ENCODE assay signal across 8 cellular contexts in the genomic region with DNA sequence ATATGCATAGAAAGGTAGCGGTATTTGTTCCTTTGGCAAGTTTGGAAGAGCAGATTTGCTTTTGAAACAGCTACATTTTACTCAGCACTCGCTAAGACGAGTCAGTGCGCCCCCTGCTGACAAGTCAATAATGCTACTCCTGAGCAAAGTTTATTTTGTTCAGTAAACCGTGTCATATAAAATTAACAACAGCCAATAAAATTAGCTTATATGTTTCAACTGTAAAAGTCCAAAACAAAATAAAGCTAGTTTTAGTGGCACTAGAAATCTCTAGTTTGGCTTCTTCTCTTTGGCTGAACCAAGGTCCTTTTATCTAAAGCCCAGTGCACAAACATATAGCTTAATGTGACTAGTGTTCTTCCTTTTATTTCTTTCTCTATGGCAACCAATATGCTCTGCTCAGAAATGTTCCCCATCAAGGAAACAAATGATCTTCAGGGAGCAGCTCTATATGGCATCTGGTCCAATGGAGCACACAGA. TPM values are rescaled to one million over a fixed set of nuclear protein-coding genes. Genes with fewer than 3 reads are reported as not detected.
DNase-seq lines count a peak whose midpoint lies in the region; ATAC-seq and TF ChIP-seq lines count a peak whose summit lies in the region.

No MANE protein-coding gene starts in this region.

- DNase-seq in DMS114 treated with DMSO at 0.1 percent for 48 hours (lab: John Stamatoyannopoulos, UW; ENCODE audit: unreplicated experiment): peak; percentile 33
- peak; percentile 89 for DNase-seq in GM23338 (ENCODE audit: low spot score)
- peak; percentile 36 for DNase-seq in NCI-H2081 treated with DMSO at 0.1 percent for 48 hours (lab: John Stamatoyannopoulos, UW)
- peak; percentile 88 for DNase-seq in activated CD4-positive, alpha-beta T cell treated with anti-CD3 and anti-CD28 coated beads, Interleukin-2, amount 10 ng/mL, durations not matched to agents 24 days and 14 days
- peak; percentile 58 to 74 for DNase-seq in erythroblast (lab: John Stamatoyannopoulos, UW)
- DNase-seq in non-pigmented ciliary epithelial cell (ENCODE audit: low read depth): peak; percentile 23
- no peak for DNase-seq in GM19240 (ENCODE audit: insufficient read length, low spot score)

- TF ChIP-seq POLR2A in erythroblast (IDR thresholded peaks at IDR 0.05; ENCODE audit: low read length): no peak

- intact Hi-C loops in activated CD4-positive, alpha-beta T cell treated with anti-CD3 and anti-CD28 coated beads, Interleukin-2, amount 10 ng/mL, durations not matched to agents 24 days and 14 days (cut with micrococcal nuclease): no loop called here

- H3K4me3 Mint-ChIP-seq in GM23338: peak overlapping the region; percentile 87; the same call in 2 of the 3 replicates
- no peak overlapping the region for H3K4me3 Mint-ChIP-seq in activated CD4-positive, alpha-beta T cell treated with anti-CD3 and anti-CD28 coated beads, Interleukin-2, amount 10 ng/mL, durations not matched to agents 24 days and 14 days

- H3K79me2 ChIP-seq in GM23338 (replicated peaks; ENCODE audit: insufficient read depth): no peaks in the 10 kb centered on the region

- H3K27me3 ChIP-seq in GM23338 (ENCODE audit: insufficient read depth): peaks cover 91% of the 10 kb centered on the region

- H3K4me2 ChIP-seq in GM23338: peak overlapping the region; percentile 89

- TF ChIP-seq CTCF in GM23338 (conservative IDR thresholded peaks at IDR 0.05; ENCODE audit: low read depth in 2 of 2): peak; percentile 76 to 93

- H3K27me3 Mint-ChIP-seq in GM23338 (ENCODE audit: insufficient read depth, low read depth, poor library complexity): peaks cover 96% of the 10 kb centered on the region
- peaks cover 90% of the 10 kb centered on the region for H3K27me3 Mint-ChIP-seq in activated CD4-positive, alpha-beta T cell treated with anti-CD3 and anti-CD28 coated beads, Interleukin-2, amount 10 ng/mL, durations not matched to agents 24 days and 14 days

- H3K9me3 Mint-ChIP-seq in GM23338: no peaks in the 10 kb centered on the region; the same call in 1 of the 3 replicates
- H3K9me3 Mint-ChIP-seq in activated CD4-positive, alpha-beta T cell treated with anti-CD3 and anti-CD28 coated beads, Interleukin-2, amount 10 ng/mL, durations not matched to agents 24 days and 14 days: peaks cover 13% of the 10 kb centered on the region

- H3K36me3 Mint-ChIP-seq in GM23338 (ENCODE audit: low read depth): no peaks in the 10 kb centered on the region; the same call in 2 of the 3 replicates
- H3K36me3 Mint-ChIP-seq in activated CD4-positive, alpha-beta T cell treated with anti-CD3 and anti-CD28 coated beads, Interleukin-2, amount 10 ng/mL, durations not matched to agents 24 days and 14 days (ENCODE audit: low read depth): peaks cover 18% of the 10 kb centered on the region

- H3K27ac ChIP-seq in GM23338 (ENCODE audit: low read depth): no peak overlapping the region

- H3K4me1 ChIP-seq in GM23338 (ENCODE audit: insufficient read depth): peaks cover 71% of the 10 kb centered on the region

- ATAC-seq in GM23338 (no peak), HG03095 (IDR thresholded peaks at IDR 0.05; ENCODE audit: unreplicated experiment) (no peak)

- H3F3A ChIP-seq in GM23338 (replicated peaks; ENCODE audit: low read depth): peaks cover 16% of the 10 kb centered on the region

- H4K20me1 ChIP-seq in GM23338 (replicated peaks; ENCODE audit: insufficient read depth): no peaks in the 10 kb centered on the region; the same call in 1 of the 2 replicates

- H3K4me1 Mint-ChIP-seq in GM23338: peaks cover 75% of the 10 kb centered on the region
- H3K4me1 Mint-ChIP-seq in activated CD4-positive, alpha-beta T cell treated with anti-CD3 and anti-CD28 coated beads, Interleukin-2, amount 10 ng/mL, durations not matched to agents 24 days and 14 days: peaks cover 23% of the 10 kb centered on the region

- no peak overlapping the region for H2AFZ ChIP-seq in GM23338

- no peaks in the 10 kb centered on the region for H3K9me2 ChIP-seq in GM23338 (ENCODE audit: insufficient read depth)

- no peaks in the 10 kb centered on the region for H3K36me3 ChIP-seq in GM23338 (ENCODE audit: insufficient read depth)

- H3K27ac Mint-ChIP-seq in GM23338: no peak overlapping the region
- no peak overlapping the region for H3K27ac Mint-ChIP-seq in activated CD4-positive, alpha-beta T cell treated with anti-CD3 and anti-CD28 coated beads, Interleukin-2, amount 10 ng/mL, durations not matched to agents 24 days and 14 days

- H3K4me3 ChIP-seq in GM23338: peak overlapping the region; percentile 67

TF ChIP-seq in GM23338, 12 proteins besides CTCF, POLR2A, EP300 and RAD21:
- no peak for TF ChIP-seq ZNF114 (CRISPR knock-in tag; IDR thresholded peaks at IDR 0.05)
- TF ChIP-seq, protein P1, sequence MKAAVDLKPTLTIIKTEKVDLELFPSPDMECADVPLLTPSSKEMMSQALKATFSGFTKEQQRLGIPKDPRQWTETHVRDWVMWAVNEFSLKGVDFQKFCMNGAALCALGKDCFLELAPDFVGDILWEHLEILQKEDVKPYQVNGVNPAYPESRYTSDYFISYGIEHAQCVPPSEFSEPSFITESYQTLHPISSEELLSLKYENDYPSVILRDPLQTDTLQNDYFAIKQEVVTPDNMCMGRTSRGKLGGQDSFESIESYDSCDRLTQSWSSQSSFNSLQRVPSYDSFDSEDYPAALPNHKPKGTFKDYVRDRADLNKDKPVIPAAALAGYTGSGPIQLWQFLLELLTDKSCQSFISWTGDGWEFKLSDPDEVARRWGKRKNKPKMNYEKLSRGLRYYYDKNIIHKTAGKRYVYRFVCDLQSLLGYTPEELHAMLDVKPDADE (IDR thresholded peaks at IDR 0.05): no peak
- TF ChIP-seq POLR2AphosphoS5 (IDR thresholded peaks at IDR 0.05; ENCODE audit: low read depth): no peak
- TF ChIP-seq, protein P2, sequence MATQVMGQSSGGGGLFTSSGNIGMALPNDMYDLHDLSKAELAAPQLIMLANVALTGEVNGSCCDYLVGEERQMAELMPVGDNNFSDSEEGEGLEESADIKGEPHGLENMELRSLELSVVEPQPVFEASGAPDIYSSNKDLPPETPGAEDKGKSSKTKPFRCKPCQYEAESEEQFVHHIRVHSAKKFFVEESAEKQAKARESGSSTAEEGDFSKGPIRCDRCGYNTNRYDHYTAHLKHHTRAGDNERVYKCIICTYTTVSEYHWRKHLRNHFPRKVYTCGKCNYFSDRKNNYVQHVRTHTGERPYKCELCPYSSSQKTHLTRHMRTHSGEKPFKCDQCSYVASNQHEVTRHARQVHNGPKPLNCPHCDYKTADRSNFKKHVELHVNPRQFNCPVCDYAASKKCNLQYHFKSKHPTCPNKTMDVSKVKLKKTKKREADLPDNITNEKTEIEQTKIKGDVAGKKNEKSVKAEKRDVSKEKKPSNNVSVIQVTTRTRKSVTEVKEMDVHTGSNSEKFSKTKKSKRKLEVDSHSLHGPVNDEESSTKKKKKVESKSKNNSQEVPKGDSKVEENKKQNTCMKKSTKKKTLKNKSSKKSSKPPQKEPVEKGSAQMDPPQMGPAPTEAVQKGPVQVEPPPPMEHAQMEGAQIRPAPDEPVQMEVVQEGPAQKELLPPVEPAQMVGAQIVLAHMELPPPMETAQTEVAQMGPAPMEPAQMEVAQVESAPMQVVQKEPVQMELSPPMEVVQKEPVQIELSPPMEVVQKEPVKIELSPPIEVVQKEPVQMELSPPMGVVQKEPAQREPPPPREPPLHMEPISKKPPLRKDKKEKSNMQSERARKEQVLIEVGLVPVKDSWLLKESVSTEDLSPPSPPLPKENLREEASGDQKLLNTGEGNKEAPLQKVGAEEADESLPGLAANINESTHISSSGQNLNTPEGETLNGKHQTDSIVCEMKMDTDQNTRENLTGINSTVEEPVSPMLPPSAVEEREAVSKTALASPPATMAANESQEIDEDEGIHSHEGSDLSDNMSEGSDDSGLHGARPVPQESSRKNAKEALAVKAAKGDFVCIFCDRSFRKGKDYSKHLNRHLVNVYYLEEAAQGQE (IDR thresholded peaks at IDR 0.05; ENCODE audit: unreplicated experiment): no peak
- TF ChIP-seq EZH2 (IDR thresholded peaks at IDR 0.05; ENCODE audit: low read depth, unreplicated experiment): peak; percentile 16

RNA-seq across cellular contexts. Expression of a gene that starts 4.3 kb away (rescaled TPM):
- 0.24 TPM in 1 of 2 replicates, not detected in the other for total RNA-seq in GM23338 (2014; rRNA removed; shearing (Covaris generic))
- polyA plus RNA-seq in GM23338 (2016; fragmentation: Nextera tagmentation; extraction: Ambion mirVana): 0.06 and 0.14 TPM in 2 replicates
- total RNA-seq in activated CD4-positive, alpha-beta T cell treated with anti-CD3 and anti-CD28 coated beads, Interleukin-2, amount 10 ng/mL, durations not matched to agents 24 days and 14 days: not detected in 2 replicates
